ENCODE assay signal across 25 cellular contexts in the genomic region with DNA sequence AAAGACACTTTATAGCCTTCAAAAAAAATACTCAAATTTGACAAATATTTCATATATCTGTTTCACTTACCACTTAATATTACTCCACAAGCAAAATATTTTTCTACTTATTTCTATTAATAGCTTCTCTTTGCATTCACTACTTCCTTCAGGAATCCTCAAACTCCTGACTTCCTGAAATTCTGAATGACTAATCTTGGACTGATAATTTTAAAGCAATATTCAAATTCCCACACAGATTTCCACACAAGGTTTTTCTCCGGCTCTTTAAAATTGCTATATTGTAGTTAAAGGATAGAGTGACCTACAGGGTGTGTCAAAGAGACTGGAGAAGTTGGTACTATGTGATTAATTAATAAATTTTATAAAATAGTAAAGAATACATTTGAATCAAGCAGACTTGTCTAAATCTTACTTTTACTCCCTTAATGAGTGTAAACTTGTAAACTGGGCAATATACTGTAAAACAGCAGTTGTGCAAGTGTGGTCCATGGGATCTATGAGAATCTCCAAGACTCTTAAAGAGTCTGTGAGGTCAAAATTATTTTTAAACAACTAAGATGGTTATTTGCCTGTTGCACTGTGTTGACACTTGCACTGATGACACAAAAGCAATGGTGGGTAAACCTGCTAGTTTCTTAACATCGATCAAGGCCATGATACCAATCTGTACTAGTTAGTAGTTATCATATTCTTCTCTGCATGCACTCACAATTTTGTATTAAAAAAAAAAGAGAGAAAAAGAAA. TPM values are rescaled to one million over a fixed set of nuclear protein-coding genes. Genes with fewer than 3 reads are reported as not detected.
DNase-seq lines count a peak whose midpoint lies in the region; ATAC-seq, FAIRE-seq and TF ChIP-seq lines count a peak whose summit lies in the region.
"Had no signal": no experiment of that assay in that cellular context is flagged by ENCODE, and none has a peak within 500 bp of the region (broad histone marks: within the 10 kb centered on the region; RNA-seq: fewer than 3 reads in every experiment).

No MANE protein-coding gene starts in this region.

- H2AFZ ChIP-seq in ACC112 (ENCODE audit: low read length, unreplicated experiment), result no peak overlapping the region

- H3K36me3 Mint-ChIP-seq in chondrocyte (ENCODE audit: low read depth), result no peaks in the 10 kb centered on the region
- H3K36me3 Mint-ChIP-seq in activated naive CD4-positive, alpha-beta T cell treated with anti-CD3 and anti-CD28 coated beads, Interleukin-2, amount 50 U/mL, for 72 hours, result peaks cover 5 to 9% of the 10 kb centered on the region in 2 donors

- peaks cover 12% of the 10 kb centered on the region for H3K4me1 ChIP-seq in ACC112 (ENCODE audit: control insufficient read depth, insufficient read depth, low read length, unreplicated experiment)
- H3K4me1 ChIP-seq: SJCRH30 had no signal

- no peaks in the 10 kb centered on the region for H3K9me3 Mint-ChIP-seq in chondrocyte (ENCODE audit: low read depth)
- no peaks in the 10 kb centered on the region for H3K9me3 Mint-ChIP-seq in activated naive CD4-positive, alpha-beta T cell treated with anti-CD3 and anti-CD28 coated beads, Interleukin-2, amount 50 U/mL, for 72 hours
- H3K9me3 Mint-ChIP-seq: activated B cell treated with CpG ODN at 0.5 μM for 24 hours; activated naive CD8-positive, alpha-beta T cell treated with anti-CD3 and anti-CD28 coated beads for 36 hours; activated T-cell treated with anti-CD3 and anti-CD28 coated beads, Interleukin-2, amount 50 U/mL, for 4 hours; CD8-positive, alpha-beta memory T cell; T-helper 2 cell treated with Interferon-gamma antibody and Interleukin-4, amounts not matched to agents 5 μg/mL and 100 μg/mL, for 36 hours had no signal

- peak overlapping the region; percentile 35; the same call in 1 of the 2 replicates for H3K27ac ChIP-seq in ACC112 (ENCODE audit: low read depth, low read length)
- H3K27ac ChIP-seq: cardiac muscle cell, SJCRH30 had no signal

- H3K27me3 ChIP-seq in ACC112 (ENCODE audit: insufficient read depth, low read length), result no peaks in the 10 kb centered on the region
- H3K27me3 ChIP-seq: cardiac muscle cell, SJCRH30 had no signal

- TF ChIP-seq CTCF in chondrocyte (IDR thresholded peaks at IDR 0.05), result no peak

- peak; percentile 94 for FAIRE-seq in islet of Langerhans (lab: Jason Lieb, UNC)
- FAIRE-seq: GM19239, H1 had no signal

- H3K27me3 Mint-ChIP-seq in chondrocyte (ENCODE audit: low read depth), result no peaks in the 10 kb centered on the region
- H3K27me3 Mint-ChIP-seq: activated B cell treated with CpG ODN at 0.5 μM for 24 hours; activated naive CD8-positive, alpha-beta T cell treated with anti-CD3 and anti-CD28 coated beads for 36 hours; CD8-positive, alpha-beta memory T cell had no signal

- H3K4me3 Mint-ChIP-seq in chondrocyte (ENCODE audit: unreplicated experiment), result no peak overlapping the region
- H3K4me3 Mint-ChIP-seq: activated B cell treated with CpG ODN at 0.5 μM for 24 hours; activated CD8-positive, alpha-beta T cell treated with anti-CD3 and anti-CD28 coated beads, Interleukin-2, amount 10 ng/mL, durations not matched to agents 7 days and 5 days; activated naive CD8-positive, alpha-beta T cell treated with anti-CD3 and anti-CD28 coated beads for 36 hours; activated T-cell treated with anti-CD3 and anti-CD28 coated beads, Interleukin-2, amount 50 U/mL, for 4 hours; CD8-positive, alpha-beta memory T cell; nephron progenitor cell; T-helper 2 cell treated with Interferon-gamma antibody and Interleukin-4, amounts not matched to agents 5 μg/mL and 100 μg/mL, for 36 hours had no signal

- peaks cover 89% of the 10 kb centered on the region for H3K79me2 ChIP-seq in ACC112 (ENCODE audit: control insufficient read depth, insufficient read depth, low read length, unreplicated experiment)

- H3K4me1 Mint-ChIP-seq in chondrocyte (ENCODE audit: low read depth), result peaks cover 19% of the 10 kb centered on the region
- H3K4me1 Mint-ChIP-seq: nephron progenitor cell had no signal

- ATAC-seq in activated naive CD4-positive, alpha-beta T cell treated with anti-CD3 and anti-CD28 coated beads, Interleukin-2, amount 50 U/mL, for 72 hours, result no peak
- ATAC-seq in HG03442 (IDR thresholded peaks at IDR 0.05; ENCODE audit: unreplicated experiment), result no peak
- ATAC-seq: activated CD8-positive, alpha-beta T cell treated with anti-CD3 and anti-CD28 coated beads, Interleukin-2, amount 10 ng/mL, durations not matched to agents 7 days and 5 days; activated T-cell treated with anti-CD3 and anti-CD28 coated beads, Interleukin-2, amount 50 U/mL, for 4 hours had no signal

- peaks cover 2% of the 10 kb centered on the region; the same call in 1 of the 2 replicates for H3K36me3 ChIP-seq in ACC112 (ENCODE audit: insufficient read depth, low read length)
- H3K36me3 ChIP-seq: cardiac muscle cell had no signal

- H3K27ac Mint-ChIP-seq in chondrocyte (ENCODE audit: unreplicated experiment), result peak overlapping the region; percentile 89
- H3K27ac Mint-ChIP-seq in activated naive CD4-positive, alpha-beta T cell treated with anti-CD3 and anti-CD28 coated beads, Interleukin-2, amount 50 U/mL, for 72 hours, result no peak overlapping the region
- H3K27ac Mint-ChIP-seq: activated B cell treated with CpG ODN at 0.5 μM for 24 hours; activated CD8-positive, alpha-beta T cell treated with anti-CD3 and anti-CD28 coated beads, Interleukin-2, amount 10 ng/mL, durations not matched to agents 7 days and 5 days; activated naive CD8-positive, alpha-beta T cell treated with anti-CD3 and anti-CD28 coated beads for 36 hours; CD8-positive, alpha-beta memory T cell; nephron progenitor cell; T-helper 2 cell treated with Interferon-gamma antibody and Interleukin-4, amounts not matched to agents 5 μg/mL and 100 μg/mL, for 36 hours had no signal

- DNase-seq in LHCN-M2 (ENCODE audit: low read depth) (peak; percentile 21), chondrocyte (ENCODE audit: low spot score) (no peak), NCI-H526 treated with DMSO at 0.1 percent for 48 hours (lab: John Stamatoyannopoulos, UW) (no peak), erythroblast (lab: John Stamatoyannopoulos, UW) (no peak)
- DNase-seq in activated naive CD4-positive, alpha-beta T cell treated with anti-CD3 and anti-CD28 coated beads, Interleukin-2, amount 50 U/mL, for 72 hours (ENCODE audit: low spot score in 2 of 2), result no peak
- DNase-seq: activated B cell treated with CpG ODN at 0.5 μM for 24 hours; activated CD8-positive, alpha-beta T cell treated with anti-CD3 and anti-CD28 coated beads, Interleukin-2, amount 10 ng/mL, durations not matched to agents 7 days and 5 days; activated naive CD8-positive, alpha-beta T cell treated with anti-CD3 and anti-CD28 coated beads for 36 hours; activated T-cell treated with anti-CD3 and anti-CD28 coated beads, Interleukin-2, amount 50 U/mL, for 4 hours; CD8-positive, alpha-beta memory T cell; DND-41; hippocampal formation; NCI-H1048; NCI-H2081; NCI-H510A treated with DMSO at 0.1 percent for 48 hours; nephron progenitor cell; SJCRH30; stimulated activated CD4-positive, alpha-beta T cell treated with anti-CD3 and anti-CD28 coated beads, Interleukin-12 subunit alpha, Interleukin-12 subunit beta, amount 100 ng/mL, for 4 hours had no signal

- no peak overlapping the region for H3K4me3 ChIP-seq in ACC112 (ENCODE audit: low read depth, low read length)
- H3K4me3 ChIP-seq: cardiac muscle cell, SJCRH30 had no signal

- TF ChIP-seq POLR2A in erythroblast (IDR thresholded peaks at IDR 0.05; ENCODE audit: low read length), result no peak

RNA-seq across cellular contexts. Expression of a gene that starts 44.5 kb away (rescaled TPM):
- 33.3 and 45.5 TPM in 2 replicates for total RNA-seq in LHCN-M2 (2014; rRNA removed)
- 16.5 TPM for polyA plus RNA-seq in LHCN-M2 (2012)
- 55.1 to 72.5 TPM (median 56.4 TPM) in 3 replicates for total RNA-seq in chondrocyte
- total RNA-seq in activated naive CD4-positive, alpha-beta T cell treated with anti-CD3 and anti-CD28 coated beads, Interleukin-2, amount 50 U/mL, for 72 hours, result 10 to 100 TPM; 39.1 to 73.9 TPM
